ENCODE assay signal across 1 cellular context in genomic region chr2:160506371-160507045, GRCh38.
A peak's percentile ranks its signal among the peaks of the same experiment; 100 is the strongest.
TF ChIP-seq lines count a peak whose summit lies in the region.

No MANE protein-coding gene starts in this region.

TF ChIP-seq in HepG2, 621 proteins besides CTCF, POLR2A, EP300 and RAD21 (continued from another document):
- TF ChIP-seq ZBTB33 (CRISPR knock-in tag; IDR thresholded peaks at IDR 0.05) = no peak
- 0 out of 2 replicates have a peak, but pooled peaks have one; percentile 19 for TF ChIP-seq SMAD3 (CRISPR knock-in tag; IDR thresholded peaks at IDR 0.05)
- TF ChIP-seq CBX1 (IDR thresholded peaks at IDR 0.05; ENCODE audit: low read depth) = no peak
- 0 out of 2 replicates have a peak, but pooled peaks have one; percentile 11 for TF ChIP-seq CBX2 (IDR thresholded peaks at IDR 0.05; ENCODE audit: low read depth, low read length)
- no peak for TF ChIP-seq CBX2 (CRISPR knock-in tag; IDR thresholded peaks at IDR 0.05; ENCODE audit: low read depth)
- TF ChIP-seq KDM5A (IDR thresholded peaks at IDR 0.05; ENCODE audit: borderline replicate concordance, low read length) = no peak
- TF ChIP-seq BRD4 (CRISPR knock-in tag; IDR thresholded peaks at IDR 0.05) = no peak
- TF ChIP-seq ARID4A (CRISPR knock-in tag; IDR thresholded peaks at IDR 0.05; ENCODE audit: borderline replicate concordance) = no peak
- no peak for TF ChIP-seq PRPF4 (IDR thresholded peaks at IDR 0.05; ENCODE audit: low read depth, low read length, poor library complexity, severe bottlenecking)
- 0 out of 2 replicates have a peak, but pooled peaks have one; percentile 35 for TF ChIP-seq RARA (CRISPR knock-in tag; IDR thresholded peaks at IDR 0.05)
- 0 out of 2 replicates have a peak, but pooled peaks have one; percentile 37 for TF ChIP-seq KAT8 (CRISPR knock-in tag; IDR thresholded peaks at IDR 0.05)
- TF ChIP-seq PITX1 (CRISPR knock-in tag; IDR thresholded peaks at IDR 0.05) = 0 out of 2 replicates have a peak, but pooled peaks have one; percentile 29
- TF ChIP-seq POLR2AphosphoS2 (IDR thresholded peaks at IDR 0.05; ENCODE audit: low read depth, low read length) = no peak
- TF ChIP-seq TRAFD1 (CRISPR knock-in tag; IDR thresholded peaks at IDR 0.05; ENCODE audit: borderline replicate concordance) = no peak
- no peak for TF ChIP-seq SOX6 (IDR thresholded peaks at IDR 0.05)
- 0 out of 2 replicates have a peak, but pooled peaks have one; percentile 14 for TF ChIP-seq SOX6 (CRISPR knock-in tag; IDR thresholded peaks at IDR 0.05)
